14 cellular contexts compared by ENCODE assay signal in the genomic region with DNA sequence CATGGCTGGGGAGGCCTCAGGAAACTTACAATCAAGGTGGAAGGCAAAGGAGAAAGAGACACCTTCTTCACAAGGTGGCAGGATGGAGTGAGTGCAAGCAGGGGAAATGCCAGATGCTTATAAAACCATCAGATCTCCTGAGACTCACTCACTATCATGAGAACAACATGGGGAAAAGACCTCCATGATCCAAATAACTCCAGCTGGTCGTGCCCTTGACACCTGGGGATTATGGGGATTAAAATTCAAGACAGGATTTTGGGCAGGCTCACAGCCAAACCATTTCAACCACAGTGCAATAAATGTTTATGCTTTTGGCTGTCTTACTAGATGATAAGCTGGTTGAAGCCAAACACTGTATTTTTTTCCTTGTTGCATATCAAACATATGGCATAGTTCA.
"Had no signal": no experiment of that assay in that cellular context is flagged by ENCODE, and none has a peak within 500 bp of the region (broad histone marks: within the 10 kb centered on the region; RNA-seq: fewer than 3 reads in every experiment).

No MANE protein-coding gene starts in this region.

- H3K36me3 ChIP-seq: gastrocnemius medialis, ovary, suprapubic skin, thyroid gland had no signal

- DNase-seq: cerebellar nuclear complex; gastrocnemius medialis; immature natural killer cell; mesendoderm; naive thymus-derived CD8-positive, alpha-beta T cell; nucleus accumbens; ovary; right cardiac atrium; small intestine; stimulated activated CD4-positive, alpha-beta T cell treated with anti-CD3 and anti-CD28 coated beads, Interleukin-12 subunit alpha, Interleukin-12 subunit beta, amount 100 ng/mL, for 4 hours; stimulated activated CD4-positive, alpha-beta T cell treated with anti-CD3 and anti-CD28 coated beads, Interleukin-2, amount 100 ng/mL, for 48 hours; stimulated activated naive CD4-positive, alpha-beta T cell treated with Interleukin-2 at 50 U/mL for 16 hours; thyroid gland had no signal

- H3K9me3 ChIP-seq: gastrocnemius medialis, ovary, suprapubic skin, thyroid gland had no signal

- H3K4me1 ChIP-seq: gastrocnemius medialis, suprapubic skin, thyroid gland had no signal

- H3K27ac ChIP-seq: gastrocnemius medialis, ovary, suprapubic skin, thyroid gland had no signal

- ATAC-seq: gastrocnemius medialis; naive thymus-derived CD8-positive, alpha-beta T cell; right cardiac atrium had no signal

- H3K27me3 ChIP-seq: gastrocnemius medialis, ovary, suprapubic skin, thyroid gland had no signal

- H3K4me3 ChIP-seq: gastrocnemius medialis, ovary, suprapubic skin, thyroid gland had no signal
